In genomic region chr3:198080521-198081384, GRCh38 we compare ENCODE assay signal across 8 cellular contexts.
DNase-seq lines count a peak whose midpoint lies in the region; ATAC-seq and TF ChIP-seq lines count a peak whose summit lies in the region.

No MANE protein-coding gene starts in this region.

- H3K4me3 ChIP-seq in SU-DHL-6 (ENCODE audit: insufficient read depth, low read length, poor library complexity, severe bottlenecking) (peak overlapping the region; percentile 59), right atrium auricular region (peak overlapping the region; percentile 22 to 47), urinary bladder (ENCODE audit: low read depth, low read length) (peak overlapping the region; percentile 7)

- TF ChIP-seq CTCF in SU-DHL-6 (IDR thresholded peaks at IDR 0.05; ENCODE audit: insufficient read depth, low read length, poor library complexity, severe bottlenecking) (no peak), right atrium auricular region (IDR thresholded peaks at IDR 0.05) (peak; percentile 67 to 81)

- H3K4me1 ChIP-seq in right atrium auricular region: peaks cover 0 to 17% of the 10 kb centered on the region in 2 donors
- no peaks in the 10 kb centered on the region for H3K4me1 ChIP-seq in urinary bladder (ENCODE audit: insufficient read depth)

- H4K20me1 ChIP-seq in SU-DHL-6 (ENCODE audit: low read depth, low read length): no peaks in the 10 kb centered on the region

- H3K4me2 ChIP-seq in SU-DHL-6 (ENCODE audit: low read depth, low read length, poor library complexity, severe bottlenecking): peak overlapping the region; percentile 71

- H3K4me3 Mint-ChIP-seq in activated naive CD8-positive, alpha-beta T cell treated with anti-CD3 and anti-CD28 coated beads, Interleukin-2, amount 50 U/mL, for 24 hours: peak overlapping the region; percentile 81

- H3K9me3 ChIP-seq in SU-DHL-6 (ENCODE audit: insufficient read depth, low read length) (no peaks in the 10 kb centered on the region), right atrium auricular region (peaks cover 0 to 5% of the 10 kb centered on the region in 2 donors)

- H3K27ac ChIP-seq in SU-DHL-6 (ENCODE audit: low read depth, low read length): no peak overlapping the region
- H3K27ac ChIP-seq in right atrium auricular region: no peak overlapping the region
- no peak overlapping the region for H3K27ac ChIP-seq in urinary bladder (ENCODE audit: low read depth)

- no peaks in the 10 kb centered on the region for H3K79me2 ChIP-seq in SU-DHL-6 (ENCODE audit: insufficient read depth, low read length)

- H3K36me3 ChIP-seq in SU-DHL-6 (ENCODE audit: low read length): no peaks in the 10 kb centered on the region
- no peaks in the 10 kb centered on the region for H3K36me3 ChIP-seq in right atrium auricular region
- no peaks in the 10 kb centered on the region for H3K36me3 ChIP-seq in urinary bladder (ENCODE audit: insufficient read depth)

- peak; percentile 92 for DNase-seq in CD1c-positive myeloid dendritic cell (ENCODE audit: extremely low spot score)
- peak; percentile 90 for DNase-seq in KBM-7
- DNase-seq in activated naive CD8-positive, alpha-beta T cell treated with anti-CD3 and anti-CD28 coated beads, Interleukin-2, amount 50 U/mL, for 24 hours: peak; percentile 86
- no peak for DNase-seq in right atrium auricular region (ENCODE audit: low spot score)
- peak; percentile 42 for DNase-seq in putamen (ENCODE audit: low spot score)

- H3K27me3 ChIP-seq in SU-DHL-6 (ENCODE audit: low read length): 0 out of 2 replicates have a peak, but pooled peaks cover 3% of the 10 kb centered on the region
- H3K27me3 ChIP-seq in right atrium auricular region: peaks cover 8 to 38% of the 10 kb centered on the region in 2 donors

- H3K9me3 Mint-ChIP-seq in activated naive CD8-positive, alpha-beta T cell treated with anti-CD3 and anti-CD28 coated beads, Interleukin-2, amount 50 U/mL, for 24 hours: peaks cover 8% of the 10 kb centered on the region

- H3K36me3 Mint-ChIP-seq in activated naive CD8-positive, alpha-beta T cell treated with anti-CD3 and anti-CD28 coated beads, Interleukin-2, amount 50 U/mL, for 24 hours (ENCODE audit: low read depth): peaks cover 11% of the 10 kb centered on the region

- H3K27me3 Mint-ChIP-seq in activated naive CD8-positive, alpha-beta T cell treated with anti-CD3 and anti-CD28 coated beads, Interleukin-2, amount 50 U/mL, for 24 hours: peaks cover 43% of the 10 kb centered on the region

- peak; percentile 63 for ATAC-seq in GM19455 (IDR thresholded peaks at IDR 0.05; ENCODE audit: unreplicated experiment)
- ATAC-seq in activated naive CD8-positive, alpha-beta T cell treated with anti-CD3 and anti-CD28 coated beads, Interleukin-2, amount 50 U/mL, for 24 hours: peak; percentile 85

- WGBS in urinary bladder: 1% methylated on average over 86 of the region's 86 CpGs

- no peaks in the 10 kb centered on the region for H3F3A ChIP-seq in SU-DHL-6 (ENCODE audit: insufficient read depth)

- peak overlapping the region; percentile 88 for H3K27ac Mint-ChIP-seq in activated naive CD8-positive, alpha-beta T cell treated with anti-CD3 and anti-CD28 coated beads, Interleukin-2, amount 50 U/mL, for 24 hours

- in situ Hi-C loops in KBM-7 (cut with MboI; ENCODE audit: low pct_unique_long_range_greater_than_20kb, low sequenced_read_pairs): no loop called here

- peak overlapping the region; percentile 98 for H2AFZ ChIP-seq in SU-DHL-6 (ENCODE audit: low read depth, low read length, severe bottlenecking)

- peak overlapping the region; percentile 62 for H3K9ac ChIP-seq in SU-DHL-6 (ENCODE audit: low read length)

- peaks cover 26% of the 10 kb centered on the region for H3K4me1 Mint-ChIP-seq in activated naive CD8-positive, alpha-beta T cell treated with anti-CD3 and anti-CD28 coated beads, Interleukin-2, amount 50 U/mL, for 24 hours

- no peaks in the 10 kb centered on the region for H3K9me2 ChIP-seq in SU-DHL-6 (replicated peaks; ENCODE audit: insufficient read depth, low read length)

Comparison
In these comparisons a context has a peak if more than half of its experiments do, and no peak if none do; other contexts are left out.
1. H3K4me3 ChIP-seq: peak in every context shown above with its lines; median percentile 59 in SU-DHL-6; 34 in right atrium auricular region; 7 in urinary bladder.